20 cellular contexts compared by ENCODE assay signal in the genomic region with DNA sequence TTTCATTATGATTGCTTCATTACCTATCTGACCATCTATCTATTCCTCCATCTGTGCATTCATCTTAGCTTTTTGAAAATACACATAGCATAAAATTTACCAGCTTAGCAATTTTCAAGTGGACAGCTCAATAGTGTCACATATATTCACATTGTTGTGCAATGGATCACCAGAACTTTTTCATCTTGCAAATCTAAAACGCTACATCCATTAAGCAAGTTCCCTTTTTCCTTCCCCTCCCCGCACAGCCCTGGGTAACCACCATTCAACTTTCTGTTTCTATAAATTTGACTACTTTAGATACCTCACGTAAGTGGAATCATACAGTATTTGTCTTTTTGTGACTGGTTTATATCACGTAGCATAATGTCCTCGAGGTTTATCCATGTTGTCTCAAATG.
DNase-seq lines count a peak whose midpoint lies in the region; ATAC-seq, FAIRE-seq and TF ChIP-seq lines count a peak whose summit lies in the region.
"Had no signal": no experiment of that assay in that cellular context is flagged by ENCODE, and none has a peak within 500 bp of the region (broad histone marks: within the 10 kb centered on the region; RNA-seq: fewer than 3 reads in every experiment).

No MANE protein-coding gene starts in this region.

- DNase-seq in CD14-positive monocyte (ENCODE audit: low spot score) (peak; percentile 66), GM19239 (ENCODE audit: insufficient read length, low spot score) (no peak), KBM-7 (peak; percentile 67), SKM-1 (lab: John Stamatoyannopoulos, UW; ENCODE audit: unreplicated experiment) (peak; percentile 61), posterior cingulate gyrus (no peak), GM10248 (ENCODE audit: extremely low spot score) (no peak)
- no peak for DNase-seq in activated CD8-positive, alpha-beta memory T cell treated with anti-CD3 and anti-CD28 coated beads, Interleukin-2, amount 50 U/mL, for 4 hours
- DNase-seq: activated CD4-positive, alpha-beta T cell treated with anti-CD3 and anti-CD28 coated beads for 48 hours; activated T-cell treated with anti-CD3 and anti-CD28 coated beads, Interleukin-2, amount 50 U/mL, for 24 hours; Calu3; islet precursor cell; mucosa of descending colon; NCI-H1417 treated with DMSO at 0.1 percent for 48 hours; NCI-H345; spleen; testis had no signal

- peak; percentile 93 for FAIRE-seq in GM19239 (lab: Jason Lieb, UNC)
- FAIRE-seq: endometrium, RCC 7860 had no signal

- TF ChIP-seq CTCF in CD14-positive monocyte (IDR thresholded peaks at IDR 0.05) (no peak), GM10248 (IDR thresholded peaks at IDR 0.05; ENCODE audit: control extremely low read depth, extremely low read depth, low read depth, missing control alignments) (no peak)

- peaks cover 0 to 11% (median 7%) of the 10 kb centered on the region in 7 donors for H3K9me3 Mint-ChIP-seq in CD14-positive monocyte

- peaks cover 17% of the 10 kb centered on the region for H3K4me1 Mint-ChIP-seq in CD14-positive monocyte

- no peaks in the 10 kb centered on the region for H3K27me3 Mint-ChIP-seq in CD14-positive monocyte (ENCODE audit: low read depth in 3 of 3)

- no peak overlapping the region for H3K27ac Mint-ChIP-seq in CD14-positive monocyte
- H3K27ac Mint-ChIP-seq: activated T-cell treated with anti-CD3 and anti-CD28 coated beads, Interleukin-2, amount 50 U/mL, for 24 hours; T-helper 1 cell treated with Interleukin-12 subunit alpha and Interleukin-12 subunit beta and Interleukin-4 antibody, amounts not matched to agents 30 μg/mL and 1 μg/mL, for 36 hours had no signal

- no peak overlapping the region for H3K4me3 Mint-ChIP-seq in CD14-positive monocyte
- H3K4me3 Mint-ChIP-seq: activated T-cell treated with anti-CD3 and anti-CD28 coated beads, Interleukin-2, amount 50 U/mL, for 24 hours; T-helper 1 cell treated with Interleukin-12 subunit alpha and Interleukin-12 subunit beta and Interleukin-4 antibody, amounts not matched to agents 30 μg/mL and 1 μg/mL, for 36 hours had no signal

- no peak for ATAC-seq in GM21825 (IDR thresholded peaks at IDR 0.05; ENCODE audit: unreplicated experiment)
- ATAC-seq: mucosa of descending colon had no signal

- POLR2A ChIA-PET in GM10248 (lab: Yijun Ruan, JAX): interaction anchor here (0.6 kb wide), 1 partner anchor 28 kb away, joined by 4 read pairs; no protein-coding TSS in a partner anchor

- CTCF ChIA-PET in GM10248 (lab: Yijun Ruan, JAX): interaction anchor here (0.9 to 1.4 kb wide), 3 partner anchors 11 to 90 kb away, joined by 3 to 4 read pairs (median 3); no protein-coding TSS in a partner anchor

- intact Hi-C loops in CD14-positive monocyte (cut with micrococcal nuclease) (no loop called here), posterior cingulate gyrus (cut with DNase I) (no loop called here)

- in situ Hi-C loops in KBM-7 (cut with MboI; ENCODE audit: low pct_unique_long_range_greater_than_20kb, low sequenced_read_pairs): no loop called here

- H3K36me3 Mint-ChIP-seq in CD14-positive monocyte: peaks cover 3 to 7% of the 10 kb centered on the region in 2 donors

Comparison
In these comparisons a context has a peak if more than half of its experiments do, and no peak if none do; other contexts are left out.
1. DNase-seq: peak in CD14-positive monocyte (single experiment), KBM-7 (single experiment) and SKM-1 (single experiment); none in GM19239 (single experiment), activated CD8-positive, alpha-beta memory T cell treated with anti-CD3 and anti-CD28 coated beads, Interleukin-2, amount 50 U/mL, for 4 hours (single experiment), posterior cingulate gyrus (0 of 10) and GM10248 (single experiment).